24 cellular contexts compared by ENCODE assay signal in genomic region chr9:121182437-121182836, GRCh38. TPM values are rescaled to one million over a fixed set of nuclear protein-coding genes. Genes with fewer than 3 reads are reported as not detected.
DNase-seq lines count a peak whose midpoint lies in the region; ATAC-seq, FAIRE-seq and TF ChIP-seq lines count a peak whose summit lies in the region.
"Had no signal": no experiment of that assay in that cellular context is flagged by ENCODE, and none has a peak within 500 bp of the region (broad histone marks: within the 10 kb centered on the region; RNA-seq: fewer than 3 reads in every experiment).

No MANE protein-coding gene starts in this region.

- no peak overlapping the region for H3K27ac ChIP-seq in kidney (ENCODE audit: low read depth in 2 of 2, low read length in 2 of 2)
- H3K27ac ChIP-seq: breast epithelium, KMS-11, right atrium auricular region, vagina had no signal

- peak overlapping the region in 1 of 2 donors; percentile 7 for H3K4me3 ChIP-seq in kidney (ENCODE audit: low read length in 2 of 2)
- H3K4me3 ChIP-seq: adrenal gland, breast epithelium, right atrium auricular region, vagina had no signal

- no peak overlapping the region for H3K9ac ChIP-seq in kidney (ENCODE audit: low read length in 2 of 2)
- H3K9ac ChIP-seq: KMS-11 had no signal

- peaks cover 36% of the 10 kb centered on the region for H3K4me1 Mint-ChIP-seq in activated T-cell treated with anti-CD3 and anti-CD28 coated beads, Interleukin-2, amount 50 U/mL, for 72 hours (ENCODE audit: low read depth)
- H3K4me1 Mint-ChIP-seq in IgD-negative memory B cell: peaks cover 32 to 44% (median 42%) of the 10 kb centered on the region in 3 donors
- peaks cover 33 to 39% of the 10 kb centered on the region in 2 donors for H3K4me1 Mint-ChIP-seq in stimulated activated naive B cell treated with anti-CD40 and anti-IgM and Interleukin-4, amounts not matched to agents 10 μg/mL and 1 μg/mL and 100 μg/mL, for 72 hours

- no peak overlapping the region for H3K4me3 Mint-ChIP-seq in activated T-cell treated with anti-CD3 and anti-CD28 coated beads, Interleukin-2, amount 50 U/mL, for 72 hours
- peak overlapping the region in 1 of 4 donors; percentile 40 for H3K4me3 Mint-ChIP-seq in IgD-negative memory B cell
- H3K4me3 Mint-ChIP-seq in stimulated activated naive B cell treated with anti-CD40 and anti-IgM and Interleukin-4, amounts not matched to agents 10 μg/mL and 1 μg/mL and 100 μg/mL, for 72 hours: no peak overlapping the region
- H3K4me3 Mint-ChIP-seq: H9 had no signal

- no peaks in the 10 kb centered on the region for H3K9me3 Mint-ChIP-seq in activated T-cell treated with anti-CD3 and anti-CD28 coated beads, Interleukin-2, amount 50 U/mL, for 72 hours
- H3K9me3 Mint-ChIP-seq in IgD-negative memory B cell: no peaks in the 10 kb centered on the region
- H3K9me3 Mint-ChIP-seq in stimulated activated naive B cell treated with anti-CD40 and anti-IgM and Interleukin-4, amounts not matched to agents 10 μg/mL and 1 μg/mL and 100 μg/mL, for 72 hours: no peaks in the 10 kb centered on the region
- H3K9me3 Mint-ChIP-seq: H9 had no signal

- H3K36me3 Mint-ChIP-seq in activated T-cell treated with anti-CD3 and anti-CD28 coated beads, Interleukin-2, amount 50 U/mL, for 72 hours (ENCODE audit: insufficient read depth in 2 of 2): peaks cover 2 to 20% of the 10 kb centered on the region in 2 donors
- H3K36me3 Mint-ChIP-seq in IgD-negative memory B cell: peaks cover 3% of the 10 kb centered on the region
- H3K36me3 Mint-ChIP-seq in stimulated activated naive B cell treated with anti-CD40 and anti-IgM and Interleukin-4, amounts not matched to agents 10 μg/mL and 1 μg/mL and 100 μg/mL, for 72 hours: peaks cover 28 to 52% of the 10 kb centered on the region in 2 donors

- peaks cover 11 to 48% of the 10 kb centered on the region in 2 donors for H3K4me1 ChIP-seq in kidney (ENCODE audit: control insufficient read depth in 1 of 2, insufficient read depth in 1 of 2, low read depth in 1 of 2, low read length in 2 of 2)

- intact Hi-C loops in kidney (cut with DNase I): no loop called here

- no peak for ATAC-seq in activated T-cell treated with anti-CD3 and anti-CD28 coated beads, Interleukin-2, amount 50 U/mL, for 72 hours (replicated peaks in 1 of 2)
- no peak for ATAC-seq in stimulated activated naive B cell treated with anti-CD40 and anti-IgM and Interleukin-4, amounts not matched to agents 10 μg/mL and 1 μg/mL and 100 μg/mL, for 72 hours (replicated peaks)
- no peak for ATAC-seq in HG03442 (IDR thresholded peaks at IDR 0.05; ENCODE audit: unreplicated experiment)
- ATAC-seq: left cardiac atrium had no signal

- no peaks in the 10 kb centered on the region for H3K9me3 ChIP-seq in kidney (ENCODE audit: control insufficient read depth in 1 of 2, low read length in 2 of 2)
- H3K9me3 ChIP-seq: adrenal gland, breast epithelium, right atrium auricular region, vagina had no signal

- no peak for DNase-seq in activated T-cell treated with anti-CD3 and anti-CD28 coated beads, Interleukin-2, amount 50 U/mL, for 72 hours
- DNase-seq in activated T-cell treated with anti-CD3 and anti-CD28 coated beads, Interleukin-2, amount 50 U/mL, for 1 hour: no peak
- no peak for DNase-seq in kidney
- no peak for DNase-seq in stimulated activated naive B cell treated with anti-CD40 and anti-IgM and Interleukin-4, amounts not matched to agents 10 μg/mL and 1 μg/mL and 100 μg/mL, for 72 hours
- DNase-seq in medulla oblongata (ENCODE audit: extremely low spot score): no peak
- DNase-seq in NCI-H146 (lab: John Stamatoyannopoulos, UW): no peak
- DNase-seq: activated T-cell treated with anti-CD3 and anti-CD28 coated beads, Interleukin-2, amount 50 U/mL, for 48 hours; adrenal gland; DND-41; glutamatergic neuron; H9; left cardiac atrium; NCI-H187; NCI-H345; nucleus accumbens; SIG-M5; stimulated activated CD4-positive, alpha-beta T cell treated with anti-CD3 and anti-CD28 coated beads, Interleukin-12 subunit alpha, Interleukin-12 subunit beta, amount 100 ng/mL, for 4 hours; stimulated activated CD8-positive, alpha-beta memory T cell treated with anti-CD3 and anti-CD28 coated beads, Interleukin-4, amount 100 ng/mL, for 48 hours had no signal

- H3K27me3 Mint-ChIP-seq in activated T-cell treated with anti-CD3 and anti-CD28 coated beads, Interleukin-2, amount 50 U/mL, for 72 hours (ENCODE audit: low read depth): no peaks in the 10 kb centered on the region
- no peaks in the 10 kb centered on the region for H3K27me3 Mint-ChIP-seq in IgD-negative memory B cell
- H3K27me3 Mint-ChIP-seq in stimulated activated naive B cell treated with anti-CD40 and anti-IgM and Interleukin-4, amounts not matched to agents 10 μg/mL and 1 μg/mL and 100 μg/mL, for 72 hours: no peaks in the 10 kb centered on the region

- no peak for TF ChIP-seq CTCF in kidney (IDR thresholded peaks at IDR 0.05; ENCODE audit: borderline replicate concordance, extremely low read depth, insufficient read depth)

- H3K27ac Mint-ChIP-seq in activated T-cell treated with anti-CD3 and anti-CD28 coated beads, Interleukin-2, amount 50 U/mL, for 72 hours: peak overlapping the region; percentile 72
- H3K27ac Mint-ChIP-seq in IgD-negative memory B cell: peak overlapping the region in 2 of 3 donors; percentile 47 to 69
- peak overlapping the region; percentile 47 for H3K27ac Mint-ChIP-seq in stimulated activated naive B cell treated with anti-CD40 and anti-IgM and Interleukin-4, amounts not matched to agents 10 μg/mL and 1 μg/mL and 100 μg/mL, for 72 hours

- FAIRE-seq in kidney (lab: Jason Lieb, UNC): peak; percentile 3

- peaks cover 3% of the 10 kb centered on the region in 2 donors for H3K36me3 ChIP-seq in kidney (ENCODE audit: control insufficient read depth in 1 of 2, insufficient read depth in 2 of 2, low read length in 2 of 2)
- H3K36me3 ChIP-seq: breast epithelium had no signal

RNA-seq across cellular contexts. Expression of gene RAB14, which starts 19.2 kb away (rescaled TPM):
- total RNA-seq in activated T-cell treated with anti-CD3 and anti-CD28 coated beads, Interleukin-2, amount 50 U/mL, for 72 hours: 10 to 100 TPM; 56.2 to 63.7 TPM
- polyA plus RNA-seq in IgD-negative memory B cell: 35.7 TPM
- 78.6 TPM for total RNA-seq in kidney
- polyA plus RNA-seq in kidney (ENCODE audit: insufficient read depth, low read depth, low replicate concordance): 48.0 TPM
